In the genomic region with DNA sequence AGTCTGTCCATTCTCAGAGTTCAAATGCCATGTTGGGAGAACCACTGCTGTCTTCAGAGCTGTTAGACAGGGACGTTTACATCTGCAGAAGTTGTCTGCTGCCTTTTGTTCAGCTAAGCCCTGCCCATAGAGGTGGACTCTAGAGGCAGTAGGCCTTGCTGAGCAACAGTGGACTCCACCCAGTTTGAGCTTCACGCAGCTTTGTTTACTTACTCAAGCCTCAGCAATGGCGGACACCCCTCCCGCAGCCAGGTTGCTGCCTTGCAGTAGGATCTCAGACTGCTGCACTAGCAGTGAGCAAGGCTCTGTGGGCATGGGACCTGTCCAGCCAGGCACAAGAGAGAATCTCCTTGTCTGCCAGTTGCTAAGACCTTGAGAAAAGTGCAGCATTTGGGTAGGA, we compare ENCODE assay signal across 1 cellular context. TPM values are rescaled to one million over a fixed set of nuclear protein-coding genes. Genes with fewer than 3 reads are reported as not detected.
"Had no signal": no experiment of that assay in that cellular context is flagged by ENCODE, and none has a peak within 500 bp of the region (broad histone marks: within the 10 kb centered on the region; RNA-seq: fewer than 3 reads in every experiment).

No MANE protein-coding gene starts in this region.

RNA-seq across cellular contexts. Expression of a gene that starts 48.8 kb away (rescaled TPM):
- polyA plus RNA-seq: naive thymus-derived CD4-positive, alpha-beta T cell had no signal
